19 cellular contexts compared by ENCODE assay signal in the genomic region with DNA sequence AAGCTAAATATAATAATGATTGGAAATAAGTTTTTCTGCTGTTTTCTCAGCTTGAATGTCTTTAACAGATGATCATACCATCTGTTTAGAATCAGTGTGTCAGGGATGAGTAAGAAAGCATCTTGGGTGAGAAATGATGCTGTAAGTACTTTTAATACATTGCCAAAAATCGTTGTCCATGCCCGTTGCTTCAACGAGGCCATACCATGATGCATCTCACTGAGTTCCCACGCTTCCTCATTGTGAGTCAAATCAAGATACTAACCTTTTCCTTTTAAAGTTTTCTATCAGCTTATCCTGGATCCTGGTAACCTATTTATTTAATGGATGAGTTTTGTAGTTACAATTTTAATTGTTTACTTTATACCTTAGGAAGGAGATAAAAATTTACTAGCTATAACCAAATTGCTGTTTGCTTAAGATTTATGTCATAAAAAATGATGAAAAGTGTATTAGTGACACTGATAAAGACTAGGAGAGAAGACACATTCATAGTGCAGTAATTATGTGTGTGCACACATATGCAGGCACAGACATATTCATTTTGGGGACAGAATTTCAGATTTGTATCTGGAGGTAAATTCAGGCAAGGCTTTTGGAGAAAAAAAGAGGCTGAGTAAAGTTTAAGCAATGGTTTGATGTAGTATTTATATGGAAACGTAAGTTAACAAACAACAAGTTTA.
DNase-seq lines count a peak whose midpoint lies in the region; ATAC-seq, FAIRE-seq and TF ChIP-seq lines count a peak whose summit lies in the region.
"Had no signal": no experiment of that assay in that cellular context is flagged by ENCODE, and none has a peak within 500 bp of the region (broad histone marks: within the 10 kb centered on the region; RNA-seq: fewer than 3 reads in every experiment).

No MANE protein-coding gene starts in this region.

- H2AFZ ChIP-seq in astrocyte (ENCODE audit: low read depth, low read length), result no peak overlapping the region
- H2AFZ ChIP-seq: neural progenitor cell had no signal

- no peak overlapping the region for H3K9ac ChIP-seq in astrocyte (ENCODE audit: low read length)
- H3K9ac ChIP-seq: neural progenitor cell had no signal

- H3K4me3 Mint-ChIP-seq in astrocyte (ENCODE audit: unreplicated experiment) (no peak overlapping the region), mesothelial cell of epicardium (no peak overlapping the region)
- H3K4me3 Mint-ChIP-seq: activated CD8-positive, alpha-beta memory T cell treated with anti-CD3 and anti-CD28 coated beads, Interleukin-2, amount 10 ng/mL, durations not matched to agents 7 days and 5 days; B cell; H9; neural progenitor cell had no signal

- H3K4me1 Mint-ChIP-seq in astrocyte (ENCODE audit: low read depth, unreplicated experiment) (peaks cover 13% of the 10 kb centered on the region), mesothelial cell of epicardium (peaks cover 13% of the 10 kb centered on the region)
- H3K4me1 Mint-ChIP-seq: neural progenitor cell had no signal

- no peak overlapping the region for H3K27ac Mint-ChIP-seq in astrocyte (ENCODE audit: unreplicated experiment)
- H3K27ac Mint-ChIP-seq in mesothelial cell of epicardium, result no peak overlapping the region
- H3K27ac Mint-ChIP-seq: activated CD8-positive, alpha-beta memory T cell treated with anti-CD3 and anti-CD28 coated beads, Interleukin-2, amount 10 ng/mL, durations not matched to agents 7 days and 5 days; B cell; H9; neural progenitor cell had no signal

- H3K36me3 ChIP-seq in astrocyte (ENCODE audit: insufficient read depth, low read length), result no peaks in the 10 kb centered on the region
- H3K36me3 ChIP-seq: gastrocnemius medialis, neural progenitor cell, right atrium auricular region had no signal

- FAIRE-seq in astrocyte (lab: Jason Lieb, UNC), result no peak

- DNase-seq in AG09319 (ENCODE audit: extremely low read depth, low read depth), result peak; percentile 36
- DNase-seq in HS-5 (ENCODE audit: low read depth), result peak; percentile 92
- DNase-seq in astrocyte (ENCODE audit: low read depth), result peak; percentile 39
- peak; percentile 80 for DNase-seq in iris pigment epithelial cell (ENCODE audit: low read depth)
- no peak for DNase-seq in NCI-H526 treated with DMSO at 0.1 percent for 48 hours (lab: John Stamatoyannopoulos, UW)
- no peak for DNase-seq in C1 segment of cervical spinal cord (lab: John Stamatoyannopoulos, UW)
- DNase-seq in mesothelial cell of epicardium (ENCODE audit: low spot score in 2 of 2, unreplicated experiment in 2 of 2), result no peak
- DNase-seq: activated CD8-positive, alpha-beta memory T cell treated with anti-CD3 and anti-CD28 coated beads, Interleukin-2, amount 10 ng/mL, durations not matched to agents 7 days and 5 days; DMS79; gastrocnemius medialis; H9; Karpas-422; NCI-H510A treated with DMSO at 0.1 percent for 48 hours; trophoblast cell had no signal

- H3K36me3 Mint-ChIP-seq in astrocyte (ENCODE audit: low read depth, unreplicated experiment), result peaks cover 5% of the 10 kb centered on the region
- H3K36me3 Mint-ChIP-seq in mesothelial cell of epicardium, result peaks cover 35% of the 10 kb centered on the region

- no peak overlapping the region for H3K4me3 ChIP-seq in astrocyte (ENCODE audit: insufficient read depth, low read depth, low read length)
- H3K4me3 ChIP-seq: gastrocnemius medialis, lung, neural progenitor cell, right atrium auricular region had no signal

- no peaks in the 10 kb centered on the region for H3K79me2 ChIP-seq in astrocyte (ENCODE audit: insufficient read depth, low read length)

- H3K27me3 ChIP-seq in astrocyte (ENCODE audit: insufficient read depth, low read length), result no peaks in the 10 kb centered on the region
- H3K27me3 ChIP-seq: gastrocnemius medialis, neural progenitor cell, right atrium auricular region had no signal

- TF ChIP-seq CTCF in AG09319 (IDR thresholded peaks at IDR 0.05; ENCODE audit: low read depth, low read length) (no peak), astrocyte (IDR thresholded peaks at IDR 0.05; ENCODE audit: insufficient read depth, low read depth, low read length) (no peak), mesothelial cell of epicardium (IDR thresholded peaks at IDR 0.05; ENCODE audit: unreplicated experiment) (no peak)

- H4K20me1 ChIP-seq in astrocyte (ENCODE audit: insufficient read depth, low read length), result no peaks in the 10 kb centered on the region

- no peak for ATAC-seq in HG03439 (IDR thresholded peaks at IDR 0.05; ENCODE audit: unreplicated experiment)
- ATAC-seq: activated CD8-positive, alpha-beta memory T cell treated with anti-CD3 and anti-CD28 coated beads, Interleukin-2, amount 10 ng/mL, durations not matched to agents 7 days and 5 days; gastrocnemius medialis had no signal

- no peak overlapping the region for H3K4me2 ChIP-seq in astrocyte (ENCODE audit: low read length)
- H3K4me2 ChIP-seq: neural progenitor cell had no signal

- no peaks in the 10 kb centered on the region for H3K27me3 Mint-ChIP-seq in astrocyte (ENCODE audit: low read depth, unreplicated experiment)
- H3K27me3 Mint-ChIP-seq in mesothelial cell of epicardium (ENCODE audit: low read depth), result no peaks in the 10 kb centered on the region
- H3K27me3 Mint-ChIP-seq: activated CD8-positive, alpha-beta memory T cell treated with anti-CD3 and anti-CD28 coated beads, Interleukin-2, amount 10 ng/mL, durations not matched to agents 7 days and 5 days; B cell had no signal

- no peaks in the 10 kb centered on the region for H3K9me3 ChIP-seq in astrocyte (ENCODE audit: insufficient read depth, low read depth, low read length)
- H3K9me3 ChIP-seq: gastrocnemius medialis had no signal

- peaks cover 12% of the 10 kb centered on the region for H3K4me1 ChIP-seq in astrocyte (ENCODE audit: insufficient read depth, low read length)
- H3K4me1 ChIP-seq: neural progenitor cell had no signal

- H3K9me3 Mint-ChIP-seq in astrocyte (ENCODE audit: unreplicated experiment) (peaks cover 5% of the 10 kb centered on the region), mesothelial cell of epicardium (peaks cover 18% of the 10 kb centered on the region)

- H3K27ac ChIP-seq in astrocyte (ENCODE audit: low read depth, low read length), result no peak overlapping the region
- H3K27ac ChIP-seq: gastrocnemius medialis, neural progenitor cell, right atrium auricular region had no signal

Comparison
In these comparisons a context has a peak if more than half of its experiments do, and no peak if none do; other contexts are left out.
1. DNase-seq: peak in AG09319 (single experiment), HS-5 (single experiment), astrocyte (single experiment) and iris pigment epithelial cell (single experiment); none in NCI-H526 treated with DMSO at 0.1 percent for 48 hours (single experiment), C1 segment of cervical spinal cord (0 of 14) and mesothelial cell of epicardium (0 of 2).